Comparison of ENCODE assay signal across 8 cellular contexts in genomic region chr2:173355132-173355865, GRCh38. TPM values are rescaled to one million over a fixed set of nuclear protein-coding genes. Genes with fewer than 3 reads are reported as not detected.
A peak's percentile ranks its signal among the peaks of the same experiment; 100 is the strongest.
DNase-seq lines count a peak whose midpoint lies in the region; ATAC-seq and TF ChIP-seq lines count a peak whose summit lies in the region.

No MANE protein-coding gene starts in this region.

- POLR2A ChIA-PET in activated CD4-positive, alpha-beta memory T cell treated with anti-CD3 and anti-CD28 coated beads, Interleukin-2, amount 10 ng/mL, durations not matched to agents 7 days and 5 days (lab: Charles Lee) = interaction anchor here (1.0 to 1.9 kb wide), 7 partner anchors 10 to 892 kb away, joined by 3 to 10 read pairs (median 3); no protein-coding TSS in a partner anchor

- WGBS in aorta, 2 donors = 0 to 1% methylated on average over 59 of the region's 59 CpGs

- peak overlapping the region; percentile 80 for H3K4me3 Mint-ChIP-seq in activated CD4-positive, alpha-beta memory T cell treated with anti-CD3 and anti-CD28 coated beads, Interleukin-2, amount 10 ng/mL, durations not matched to agents 7 days and 5 days
- peak overlapping the region; percentile 93 for H3K4me3 Mint-ChIP-seq in nephron progenitor cell

- peaks cover 24% of the 10 kb centered on the region for H3K36me3 Mint-ChIP-seq in activated CD4-positive, alpha-beta memory T cell treated with anti-CD3 and anti-CD28 coated beads, Interleukin-2, amount 10 ng/mL, durations not matched to agents 7 days and 5 days (ENCODE audit: low read depth)
- H3K36me3 Mint-ChIP-seq in nephron progenitor cell (ENCODE audit: low read depth) = peaks cover 28% of the 10 kb centered on the region

- DNase-seq in AG08396 (ENCODE audit: low spot score) (peak; percentile 65), NCI-H2171 (lab: John Stamatoyannopoulos, UW) (peak; percentile 30), fibroblast of gingiva (ENCODE audit: low read depth) (peak; percentile 51), nephron progenitor cell (peak; percentile 73), aorta (peak; percentile 55 to 78)
- peak; percentile 54 for DNase-seq in activated CD4-positive, alpha-beta memory T cell treated with anti-CD3 and anti-CD28 coated beads, Interleukin-2, amount 10 ng/mL, durations not matched to agents 7 days and 5 days

- no peaks in the 10 kb centered on the region for H3K27me3 ChIP-seq in aorta (ENCODE audit: control insufficient read depth in 1 of 2, insufficient read depth in 2 of 2, low read length in 1 of 2)

- H3K4me1 ChIP-seq in aorta (ENCODE audit: control insufficient read depth in 1 of 2, insufficient read depth in 2 of 2, low read length in 2 of 2) = no peaks in the 10 kb centered on the region

- CTCF ChIA-PET in activated CD4-positive, alpha-beta memory T cell treated with anti-CD3 and anti-CD28 coated beads, Interleukin-2, amount 10 ng/mL, durations not matched to agents 7 days and 5 days (lab: Charles Lee) = no interaction called here

- intact Hi-C loops in aorta (cut with DNase I) = no loop called here

- H3K36me3 ChIP-seq in aorta (ENCODE audit: control insufficient read depth in 1 of 2, insufficient read depth in 2 of 2, low read length in 1 of 2) = no peaks in the 10 kb centered on the region

- H3K4me1 Mint-ChIP-seq in activated CD4-positive, alpha-beta memory T cell treated with anti-CD3 and anti-CD28 coated beads, Interleukin-2, amount 10 ng/mL, durations not matched to agents 7 days and 5 days = peaks cover 58% of the 10 kb centered on the region
- peaks cover 46% of the 10 kb centered on the region for H3K4me1 Mint-ChIP-seq in nephron progenitor cell

- no peak for TF ChIP-seq CTCF in nephron progenitor cell (IDR thresholded peaks at IDR 0.05)

- peaks cover 26% of the 10 kb centered on the region for H3K27me3 Mint-ChIP-seq in activated CD4-positive, alpha-beta memory T cell treated with anti-CD3 and anti-CD28 coated beads, Interleukin-2, amount 10 ng/mL, durations not matched to agents 7 days and 5 days
- no peaks in the 10 kb centered on the region for H3K27me3 Mint-ChIP-seq in nephron progenitor cell (ENCODE audit: low read depth, poor library complexity)

- ATAC-seq in GM18505 (IDR thresholded peaks at IDR 0.05; ENCODE audit: unreplicated experiment) = peak; percentile 19
- peak; percentile 30 for ATAC-seq in HG02943 (IDR thresholded peaks at IDR 0.05; ENCODE audit: low read depth, unreplicated experiment)
- ATAC-seq in aorta (ENCODE audit: low FRiP score) = peak; percentile 42

- H3K9me3 Mint-ChIP-seq in activated CD4-positive, alpha-beta memory T cell treated with anti-CD3 and anti-CD28 coated beads, Interleukin-2, amount 10 ng/mL, durations not matched to agents 7 days and 5 days = no peaks in the 10 kb centered on the region
- peaks cover 18% of the 10 kb centered on the region for H3K9me3 Mint-ChIP-seq in nephron progenitor cell

- H3K27ac ChIP-seq in aorta (ENCODE audit: low read depth in 1 of 2, low read length in 2 of 2) = no peak overlapping the region

- TF ChIP-seq POLR2A in GM18505 (IDR thresholded peaks at IDR 0.05; ENCODE audit: borderline replicate concordance, extremely low read depth, insufficient read depth, insufficient read length) = no peak

- H3K4me3 ChIP-seq in aorta (ENCODE audit: low read length in 2 of 2) = peak overlapping the region in 1 of 2 donors; percentile 17

- peak overlapping the region; percentile 69 for H3K27ac Mint-ChIP-seq in activated CD4-positive, alpha-beta memory T cell treated with anti-CD3 and anti-CD28 coated beads, Interleukin-2, amount 10 ng/mL, durations not matched to agents 7 days and 5 days
- peak overlapping the region; percentile 79 for H3K27ac Mint-ChIP-seq in nephron progenitor cell

- H3K9me3 ChIP-seq in aorta (ENCODE audit: control insufficient read depth, low read length) = no peaks in the 10 kb centered on the region

RNA-seq across cellular contexts. Expression of gene CDCA7, which starts 0.6 kb away (rescaled TPM):
- 10 to 100 TPM; 65.2 to 66.6 TPM for total RNA-seq in activated CD4-positive, alpha-beta memory T cell treated with anti-CD3 and anti-CD28 coated beads, Interleukin-2, amount 10 ng/mL, durations not matched to agents 7 days and 5 days
- total RNA-seq in aorta = 1 to 10 TPM; 1.0 to 2.8 TPM
- 1 to 10 TPM in 1 of 2 donors, under 1 TPM in 1; 0.10 to 1.5 TPM for polyA plus RNA-seq in aorta

Comparison
In these comparisons a context has a peak if more than half of its experiments do, and no peak if none do; other contexts are left out.
1. RNA of gene CDCA7, which starts 0.6 kb away (total RNA-seq): 65.2 to 66.6 TPM in activated CD4-positive, alpha-beta memory T cell treated with anti-CD3 and anti-CD28 coated beads, Interleukin-2, amount 10 ng/mL, durations not matched to agents 7 days and 5 days; 1.0 to 2.8 TPM in aorta; every median in the first group is over 10 times any median in the second.
2. Peak in every context shown above with its lines, with median percentiles within 50 percentile points of each other: DNase-seq and ATAC-seq.